Comparison of ENCODE assay signal across 24 cellular contexts in the genomic region with DNA sequence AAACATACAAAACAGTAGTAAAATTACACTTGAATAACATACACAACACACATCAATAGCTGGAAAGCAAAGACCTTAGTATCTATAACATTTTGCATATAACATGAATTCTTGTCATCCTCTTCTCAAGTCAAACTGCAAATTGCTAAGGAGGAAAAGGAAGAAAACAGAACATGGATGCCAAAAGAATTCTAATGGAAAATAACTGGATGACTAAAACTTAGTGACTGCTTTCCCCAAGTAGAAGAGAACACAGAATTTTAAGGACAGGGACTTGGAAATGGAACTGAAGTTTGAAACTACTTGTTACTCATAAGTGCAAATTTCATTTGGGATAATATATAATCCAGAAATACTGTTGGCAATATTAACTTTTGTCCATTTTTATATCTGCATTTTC. TPM values are rescaled to one million over a fixed set of nuclear protein-coding genes. Genes with fewer than 3 reads are reported as not detected.
A peak's percentile ranks its signal among the peaks of the same experiment; 100 is the strongest.
DNase-seq lines count a peak whose midpoint lies in the region; ATAC-seq, FAIRE-seq and TF ChIP-seq lines count a peak whose summit lies in the region.
"Had no signal": no experiment of that assay in that cellular context is flagged by ENCODE, and none has a peak within 500 bp of the region (broad histone marks: within the 10 kb centered on the region; RNA-seq: fewer than 3 reads in every experiment).

No MANE protein-coding gene starts in this region.

- H2BK5ac ChIP-seq in IMR-90 (ENCODE audit: low read depth, low read length, poor library complexity, severe bottlenecking), result peak overlapping the region; percentile 59

- H3K4me2 ChIP-seq in IMR-90 (ENCODE audit: low read depth, low read length) (no peak overlapping the region), skeletal muscle satellite cell (ENCODE audit: low read length) (peak overlapping the region; percentile 47)
- H3K4me2 ChIP-seq: SK-N-SH had no signal

- peaks cover 9% of the 10 kb centered on the region for H3K9me1 ChIP-seq in IMR-90 (ENCODE audit: insufficient read depth, low read length)

- no peak for TF ChIP-seq RAD21 in IMR-90 (IDR thresholded peaks at IDR 0.05; ENCODE audit: low read length)

- POLR2A ChIA-PET in IMR-90 (lab: Charles Lee; ENCODE audit: unreplicated experiment), result no interaction called here

- no peak overlapping the region for H3K27ac ChIP-seq in IMR-90 (ENCODE audit: insufficient read depth, low read length)
- H3K27ac ChIP-seq in ascending aorta, result peak overlapping the region; percentile 27 to 56
- peak overlapping the region; percentile 20 for H3K27ac ChIP-seq in epithelial cell of prostate
- H3K27ac ChIP-seq: upper lobe of left lung had no signal

- intact Hi-C loops in IMR-90 (cut with micrococcal nuclease) (no loop called here), ascending aorta (cut with DNase I) (no loop called here)

- H3K9ac ChIP-seq in IMR-90 (ENCODE audit: low read depth, low read length) (no peak overlapping the region), skeletal muscle satellite cell (ENCODE audit: low read depth, low read length) (no peak overlapping the region)
- H3K9ac ChIP-seq: SK-N-SH had no signal

- H3K36me3 ChIP-seq in IMR-90 (ENCODE audit: control insufficient read depth, insufficient read depth, low read length) (no peaks in the 10 kb centered on the region), ascending aorta (no peaks in the 10 kb centered on the region), skeletal muscle satellite cell (ENCODE audit: insufficient read depth, low read length) (no peaks in the 10 kb centered on the region)
- H3K36me3 ChIP-seq: right atrium auricular region, stomach, upper lobe of left lung had no signal

- in situ Hi-C loops in IMR-90 (cut with MboI; ENCODE audit: low sequenced_read_pairs), result no loop called here

- no peak for TF ChIP-seq CTCF in IMR-90 (conservative IDR thresholded peaks at IDR 0.05; ENCODE audit: low read depth, low read length)
- no peak for TF ChIP-seq CTCF in ascending aorta (IDR thresholded peaks at IDR 0.05)

- no peak overlapping the region for H2AFZ ChIP-seq in IMR-90 (replicated peaks; ENCODE audit: low read length, poor library complexity)

- H4K20me1 ChIP-seq in IMR-90 (ENCODE audit: insufficient read depth, low read length), result peaks cover 8% of the 10 kb centered on the region; the same call in 1 of the 2 replicates

- H3K14ac ChIP-seq in IMR-90 (replicated peaks; ENCODE audit: low read depth, low read length), result no peak overlapping the region

- H3K4me3 ChIP-seq in IMR-90 (ENCODE audit: insufficient read depth, low read depth, low read length) (no peak overlapping the region), ascending aorta (no peak overlapping the region), skeletal muscle satellite cell (ENCODE audit: low read length) (no peak overlapping the region)
- H3K4me3 ChIP-seq: right atrium auricular region, stomach, upper lobe of left lung had no signal

- H3K4me1 ChIP-seq in IMR-90 (ENCODE audit: control insufficient read depth, insufficient read depth, low read length) (peaks cover 10% of the 10 kb centered on the region; the same call in 1 of the 2 replicates), ascending aorta (peaks cover 7 to 35% of the 10 kb centered on the region in 2 donors), skeletal muscle satellite cell (ENCODE audit: control insufficient read depth, insufficient read depth, low read length) (peaks cover 20% of the 10 kb centered on the region)

- H2BK20ac ChIP-seq in IMR-90 (ENCODE audit: low read depth, low read length), result no peak overlapping the region

- H3K9me3 ChIP-seq in IMR-90 (ENCODE audit: control insufficient read depth, insufficient read depth, low read length) (no peaks in the 10 kb centered on the region), ascending aorta (no peaks in the 10 kb centered on the region), skeletal muscle satellite cell (replicated peaks; ENCODE audit: low read length) (no peaks in the 10 kb centered on the region)
- H3K9me3 ChIP-seq: right atrium auricular region, SK-N-SH, stomach, upper lobe of left lung had no signal

- peak overlapping the region; percentile 57 for H3K18ac ChIP-seq in IMR-90 (ENCODE audit: low read depth, low read length)

- no peak overlapping the region for H3K23ac ChIP-seq in IMR-90 (ENCODE audit: low read depth, low read length)

- H2AK5ac ChIP-seq in IMR-90 (ENCODE audit: low read depth, low read length), result no peak overlapping the region

- no peak overlapping the region for H2AK9ac ChIP-seq in IMR-90 (replicated peaks; ENCODE audit: low read depth, low read length, poor library complexity)

- ATAC-seq in IMR-90 (ENCODE audit: low read depth) (no peak), HG02840 (IDR thresholded peaks at IDR 0.05; ENCODE audit: low FRiP score, unreplicated experiment) (no peak)
- ATAC-seq: activated CD8-positive, alpha-beta T cell treated with anti-CD3 and anti-CD28 coated beads, Interleukin-2, amount 10 ng/mL, durations not matched to agents 7 days and 5 days; HCT116; natural killer cell; T-helper 17 cell had no signal

- DNase-seq in IMR-90, result no peak
- no peak for DNase-seq in ascending aorta (ENCODE audit: low spot score in 2 of 2)
- no peak for DNase-seq in epithelial cell of prostate (ENCODE audit: low read depth, low spot score)
- DNase-seq in GM12891 (ENCODE audit: insufficient read length, low spot score), result no peak
- DNase-seq in activated gamma-delta T cell (lab: John Stamatoyannopoulos, UW), result no peak
- DNase-seq: activated CD4-positive, alpha-beta T cell treated with anti-CD3 and anti-CD28 coated beads for 1 hour; activated CD8-positive, alpha-beta T cell treated with anti-CD3 and anti-CD28 coated beads, Interleukin-2, amount 10 ng/mL, durations not matched to agents 7 days and 5 days; activated effector memory CD4-positive, alpha-beta T cell treated with Interleukin-2 at 50 U/mL for 16 hours; C1 segment of cervical spinal cord; DMS79 treated with DMSO at 0.1 percent for 48 hours; GF-D8; natural killer cell; NCI-H1694; SK-N-SH; stimulated activated CD4-positive, alpha-beta T cell treated with anti-CD3 and anti-CD28 coated beads, Interleukin-2, amount 100 ng/mL, for 24 hours; stomach; T-helper 17 cell; upper lobe of left lung had no signal

- TF ChIP-seq POLR2A in IMR-90 (IDR thresholded peaks at IDR 0.05; ENCODE audit: low read depth, low read length) (no peak), GM12891 (IDR thresholded peaks at IDR 0.05; ENCODE audit: low read depth, low read length) (no peak)

- no peak overlapping the region for H2BK15ac ChIP-seq in IMR-90 (ENCODE audit: low read depth, low read length)

- H3K56ac ChIP-seq in IMR-90 (ENCODE audit: extremely low read depth, insufficient read depth, low read length), result no peak overlapping the region

- H4K91ac ChIP-seq in IMR-90 (ENCODE audit: insufficient read depth, low read depth, low read length), result no peak overlapping the region

- H3K79me1 ChIP-seq in IMR-90 (ENCODE audit: low read depth in 1 of 2, low read length in 2 of 2), result peaks cover 22 to 59% of the 10 kb centered on the region in 2 experiments

- no peak overlapping the region for H3K4ac ChIP-seq in IMR-90 (ENCODE audit: low read depth, low read length)

- no peak overlapping the region for H4K5ac ChIP-seq in IMR-90 (ENCODE audit: low read depth, low read length)

- CTCF ChIA-PET in IMR-90 (lab: Yijun Ruan, JAX), result no interaction called here

- H4K8ac ChIP-seq in IMR-90 (ENCODE audit: low read depth in 2 of 2, low read length in 2 of 2), result no peak overlapping the region

- dilution Hi-C loops in IMR-90 (cut with HindIII; ENCODE audit: low sequenced_read_pairs, unreplicated experiment), result no loop called here

- H2BK120ac ChIP-seq in IMR-90 (ENCODE audit: low read depth, low read length), result no peak overlapping the region

- BruUV-seq in IMR-90 (replicated peaks; lab: Mats Ljungman, UMichigan), result no TSS peak

- FAIRE-seq in GM12891 (lab: Jason Lieb, UNC), result no peak
- FAIRE-seq: endometrium, islet of Langerhans had no signal

- H3K27me3 ChIP-seq in IMR-90 (ENCODE audit: control insufficient read depth, insufficient read depth, low read length) (no peaks in the 10 kb centered on the region), ascending aorta (no peaks in the 10 kb centered on the region), skeletal muscle satellite cell (ENCODE audit: control insufficient read depth, insufficient read depth, low read length) (no peaks in the 10 kb centered on the region)
- H3K27me3 ChIP-seq: right atrium auricular region, stomach, upper lobe of left lung had no signal

TF ChIP-seq in IMR-90, 13 proteins besides CTCF, POLR2A, EP300 and RAD21 (continues in another document):
- TF ChIP-seq BHLHE40 (IDR thresholded peaks at IDR 0.05; ENCODE audit: low read depth, low read length) (no peak), MAFK (IDR thresholded peaks at IDR 0.05; ENCODE audit: low read depth, low read length) (no peak), CHD1 (IDR thresholded peaks at IDR 0.05; ENCODE audit: low read depth, low read length) (no peak), MAZ (IDR thresholded peaks at IDR 0.05; ENCODE audit: borderline replicate concordance, low read depth, low read length) (no peak), FOS (IDR thresholded peaks at IDR 0.05; ENCODE audit: low read depth, low read length) (no peak)

TF ChIP-seq in GM12891, 5 proteins besides CTCF, POLR2A, EP300 and RAD21:
- TF ChIP-seq SPI1 (IDR thresholded peaks at IDR 0.05; ENCODE audit: low read depth, low read length) (no peak), POLR2AphosphoS5 (IDR thresholded peaks at IDR 0.05; ENCODE audit: low read depth, low read length) (no peak), TAF1 (IDR thresholded peaks at IDR 0.05; ENCODE audit: low read depth, low read length) (no peak), PAX5 (IDR thresholded peaks at IDR 0.05; ENCODE audit: insufficient read depth, low read length, severe bottlenecking) (no peak), POU2F2 (IDR thresholded peaks at IDR 0.05; ENCODE audit: low read depth, low read length) (no peak)

RNA-seq across cellular contexts. Expression of a gene that starts 10.1 kb away (rescaled TPM):
- 30.6 and 36.9 TPM in 2 replicates for total RNA-seq in IMR-90 (2012; rRNA removed)
- polyA plus RNA-seq in IMR-90 (2012; rRNA removed), result 12.3 and 16.6 TPM in 2 replicates
- 9.7 and 12.1 TPM in 2 replicates for polyA plus RNA-seq in IMR-90 (2012; cell fraction: cytosol; rRNA removed)
- polyA plus RNA-seq in IMR-90 (2012; cell fraction: nucleus; rRNA removed; ENCODE audit: low replicate concordance), result 6.0 and 13.5 TPM in 2 replicates
- 14.7 TPM for total RNA-seq in ascending aorta
- 24.0 and 30.2 TPM in 2 replicates for total RNA-seq in skeletal muscle satellite cell (2012; rRNA removed)
- 12.3 TPM for polyA plus RNA-seq in GM12891 (2012; ENCODE audit: low read depth, missing spikeins)
